ENCODE assay signal across 18 cellular contexts in the genomic region with DNA sequence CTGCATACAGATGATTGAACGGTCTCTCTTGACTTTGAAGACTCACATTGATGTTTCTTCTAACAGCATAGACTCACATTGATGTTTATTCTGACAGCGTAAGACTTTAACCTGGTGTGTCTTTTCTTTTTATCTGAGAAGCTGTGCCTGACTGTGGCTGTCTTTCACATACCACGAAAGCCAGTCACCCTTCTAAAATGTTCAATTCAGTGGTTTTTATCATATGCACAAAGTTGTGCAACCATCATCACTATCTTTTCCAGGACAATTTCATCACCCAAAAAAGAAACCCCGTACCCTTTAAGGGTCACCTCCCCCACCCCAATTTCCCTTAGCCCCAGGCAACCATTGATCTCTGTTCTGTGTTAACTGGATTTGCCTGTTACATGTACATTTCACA.
"Had no signal": no experiment of that assay in that cellular context is flagged by ENCODE, and none has a peak within 500 bp of the region (broad histone marks: within the 10 kb centered on the region; RNA-seq: fewer than 3 reads in every experiment).

No MANE protein-coding gene starts in this region.

- H3K4me3 ChIP-seq: colonic mucosa, esophagus squamous epithelium, gastroesophageal sphincter, psoas muscle, skin epidermis had no signal

- DNase-seq: cerebellar nuclear complex; colonic mucosa; dermis blood vessel endothelial cell; esophagus squamous epithelium; immature natural killer cell; kidney; left cardiac atrium; naive thymus-derived CD4-positive, alpha-beta T cell; nephron progenitor cell; psoas muscle; retina; stimulated activated CD4-positive, alpha-beta T cell treated with anti-CD3 and anti-CD28 coated beads, Interleukin-12 subunit alpha, Interleukin-12 subunit beta, amount 100 ng/mL, for 4 hours; stimulated activated naive CD4-positive, alpha-beta T cell; trophoblast cell had no signal

- H3K4me1 ChIP-seq: colonic mucosa had no signal

- H3K4me3 Mint-ChIP-seq: immature natural killer cell; naive thymus-derived CD4-positive, alpha-beta T cell; nephron progenitor cell had no signal

- H3K9me3 Mint-ChIP-seq: immature natural killer cell; naive thymus-derived CD4-positive, alpha-beta T cell; nephron progenitor cell had no signal

- H3K27ac Mint-ChIP-seq: immature natural killer cell; naive thymus-derived CD4-positive, alpha-beta T cell; nephron progenitor cell had no signal

- H3K36me3 ChIP-seq: colonic mucosa, esophagus squamous epithelium, neutrophil had no signal

- H3K27ac ChIP-seq: colonic mucosa, esophagus squamous epithelium, gastroesophageal sphincter, neutrophil, psoas muscle, skin epidermis had no signal

- H3K4me1 Mint-ChIP-seq: immature natural killer cell had no signal

- H3K36me3 Mint-ChIP-seq: naive thymus-derived CD4-positive, alpha-beta T cell had no signal

- H3K27me3 ChIP-seq: colonic mucosa, gastroesophageal sphincter, neutrophil had no signal

- FAIRE-seq: kidney, urothelium cell line had no signal

- H3K9me3 ChIP-seq: colonic mucosa, esophagus squamous epithelium, gastroesophageal sphincter, neutrophil, psoas muscle had no signal
